In the genomic region with DNA sequence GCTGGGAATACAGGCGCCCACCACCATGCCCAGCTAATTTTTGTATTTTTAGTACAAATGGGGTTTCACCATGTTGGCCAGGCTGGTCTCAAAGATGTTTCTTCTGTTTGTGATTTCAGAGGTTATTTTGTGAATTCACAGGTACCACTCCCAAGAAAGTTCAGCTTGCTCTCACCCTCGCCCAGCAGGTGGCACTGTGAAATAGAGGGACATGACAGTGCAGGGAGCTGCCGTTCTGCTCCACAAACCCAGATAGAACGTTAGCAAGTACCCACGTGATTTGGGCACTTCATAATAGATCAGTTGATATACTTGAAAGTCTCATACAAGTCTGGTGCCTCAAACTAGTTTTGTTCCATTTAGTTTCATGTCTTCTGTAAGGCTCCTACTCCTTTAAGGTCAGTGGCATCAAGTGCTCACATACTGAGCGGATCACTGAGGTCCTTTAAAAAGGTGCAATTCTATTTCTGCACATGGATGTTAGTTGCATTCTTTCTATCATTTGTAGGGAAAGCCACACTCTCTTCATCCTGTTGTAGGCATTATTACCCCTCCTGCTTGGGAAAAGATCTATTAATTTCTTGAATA, we compare ENCODE assay signal across 8 cellular contexts. TPM values are rescaled to one million over a fixed set of nuclear protein-coding genes. Genes with fewer than 3 reads are reported as not detected.
A peak's percentile ranks its signal among the peaks of the same experiment; 100 is the strongest.
DNase-seq lines count a peak whose midpoint lies in the region; ATAC-seq and TF ChIP-seq lines count a peak whose summit lies in the region.

No MANE protein-coding gene starts in this region.

- no peaks in the 10 kb centered on the region for H3K36me3 Mint-ChIP-seq in GM23338 (ENCODE audit: low read depth)

- H3K4me3 ChIP-seq in DND-41 (ENCODE audit: low read depth in 1 of 2, low read length in 2 of 2): no peak overlapping the region
- H3K4me3 ChIP-seq in GM23338: no peak overlapping the region
- no peak overlapping the region for H3K4me3 ChIP-seq in MM.1S (ENCODE audit: low read length)
- H3K4me3 ChIP-seq in SJSA1: no peak overlapping the region
- H3K4me3 ChIP-seq in upper lobe of left lung: no peak overlapping the region

- peaks cover 25% of the 10 kb centered on the region for H3K4me1 ChIP-seq in DND-41 (ENCODE audit: insufficient read depth, low read length)
- H3K4me1 ChIP-seq in GM23338 (ENCODE audit: insufficient read depth): peaks cover 20% of the 10 kb centered on the region
- peaks cover 11% of the 10 kb centered on the region for H3K4me1 ChIP-seq in MM.1S (ENCODE audit: low read length)
- H3K4me1 ChIP-seq in SJSA1 (replicated peaks): peaks cover 78% of the 10 kb centered on the region
- peaks cover 11 to 28% (median 16%) of the 10 kb centered on the region in 4 donors for H3K4me1 ChIP-seq in upper lobe of left lung

- TF ChIP-seq POLR2A in upper lobe of left lung (IDR thresholded peaks at IDR 0.05): peak in 1 of 4 donors; percentile 27

- H3K79me2 ChIP-seq in DND-41 (ENCODE audit: insufficient read depth, low read length) (no peaks in the 10 kb centered on the region), GM23338 (replicated peaks; ENCODE audit: insufficient read depth) (no peaks in the 10 kb centered on the region), MM.1S (ENCODE audit: low read length) (no peaks in the 10 kb centered on the region)

- peak; percentile 84 for DNase-seq in DND-41
- peak; percentile 90 for DNase-seq in GM23338 (ENCODE audit: low spot score)
- DNase-seq in MM.1S: peak; percentile 76
- peak; percentile 70 to 75 for DNase-seq in SJSA1 (ENCODE audit: low read depth in 1 of 2, low spot score in 2 of 2)
- DNase-seq in activated gamma-delta T cell treated with anti-CD3 and anti-CD28 coated beads, Interleukin-2, amount 50 U/mL, for 16 hours (ENCODE audit: low read depth): peak; percentile 67
- DNase-seq in glomerular endothelial cell (ENCODE audit: extremely low read depth, low read depth, low spot score): peak; percentile 68
- DNase-seq in posterior cingulate gyrus: peak in 9 of 10 donors; percentile 41 to 95 (median 65)
- peak in 1 of 2 donors; percentile 86 for DNase-seq in upper lobe of left lung

- no peaks in the 10 kb centered on the region for H3K27me3 Mint-ChIP-seq in GM23338 (ENCODE audit: insufficient read depth, low read depth, poor library complexity)

- TF ChIP-seq CTCF in DND-41 (IDR thresholded peaks at IDR 0.05; ENCODE audit: borderline replicate concordance, extremely low read depth, low read length, poor library complexity, severe bottlenecking): peak; percentile 88
- TF ChIP-seq CTCF in GM23338 (conservative IDR thresholded peaks at IDR 0.05; ENCODE audit: low read depth in 2 of 2): peak; percentile 91 to 98
- TF ChIP-seq CTCF in MM.1S (IDR thresholded peaks at IDR 0.05; ENCODE audit: low read length): peak; percentile 78
- TF ChIP-seq CTCF in upper lobe of left lung (IDR thresholded peaks at IDR 0.05): peak; percentile 60 to 83 (median 74)

- no peak overlapping the region for H3K27ac ChIP-seq in DND-41 (ENCODE audit: low read length)
- no peak overlapping the region for H3K27ac ChIP-seq in GM23338 (ENCODE audit: low read depth)
- no peak overlapping the region for H3K27ac ChIP-seq in MM.1S (ENCODE audit: low read length)
- H3K27ac ChIP-seq in SJSA1: no peak overlapping the region
- H3K27ac ChIP-seq in upper lobe of left lung: peak overlapping the region in 1 of 4 donors; percentile 3

- H3K27me3 ChIP-seq in DND-41 (ENCODE audit: insufficient read depth, low read length, poor library complexity) (no peaks in the 10 kb centered on the region), GM23338 (ENCODE audit: insufficient read depth) (no peaks in the 10 kb centered on the region), MM.1S (replicated peaks; ENCODE audit: insufficient read depth, low read length) (no peaks in the 10 kb centered on the region), SJSA1 (replicated peaks) (no peaks in the 10 kb centered on the region), upper lobe of left lung (no peaks in the 10 kb centered on the region)

- intact Hi-C loops in posterior cingulate gyrus (cut with DNase I): loop anchor here (5.0 to 10.0 kb wide), 2 partner anchors 183 to 224 kb away; no protein-coding TSS in a partner anchor

- whole genome bisulfite sequencing in upper lobe of left lung, 2 donors: 18 to 25% methylated on average over 6 of the region's 6 CpGs

- TF ChIP-seq EP300 in upper lobe of left lung (IDR thresholded peaks at IDR 0.05): no peak

- H3K27ac Mint-ChIP-seq in GM23338: no peak overlapping the region

- no peaks in the 10 kb centered on the region for H3K36me3 ChIP-seq in DND-41 (ENCODE audit: insufficient read depth, low read length)
- no peaks in the 10 kb centered on the region for H3K36me3 ChIP-seq in GM23338 (ENCODE audit: insufficient read depth)
- H3K36me3 ChIP-seq in MM.1S (replicated peaks; ENCODE audit: insufficient read depth, low read length): no peaks in the 10 kb centered on the region
- no peaks in the 10 kb centered on the region for H3K36me3 ChIP-seq in SJSA1
- H3K36me3 ChIP-seq in upper lobe of left lung: no peaks in the 10 kb centered on the region

- peaks cover 25% of the 10 kb centered on the region for H3K4me1 Mint-ChIP-seq in GM23338

- H3K9me3 ChIP-seq in DND-41 (ENCODE audit: insufficient read depth, low read length, severe bottlenecking) (no peaks in the 10 kb centered on the region), MM.1S (replicated peaks; ENCODE audit: insufficient read depth, low read length) (no peaks in the 10 kb centered on the region), SJSA1 (replicated peaks) (no peaks in the 10 kb centered on the region), upper lobe of left lung (no peaks in the 10 kb centered on the region)

- no peak overlapping the region for H3K4me3 Mint-ChIP-seq in GM23338

- H3K9me3 Mint-ChIP-seq in GM23338: no peaks in the 10 kb centered on the region

- ATAC-seq in DND-41 (ENCODE audit: insufficient read depth, low read depth) (peak; percentile 86), GM23338 (peak; percentile 94), upper lobe of left lung (ENCODE audit: low FRiP score in 2 of 2) (peak; percentile 92 to 93)

- H3K9ac ChIP-seq in DND-41 (ENCODE audit: low read depth, low read length) (no peak overlapping the region), MM.1S (ENCODE audit: low read length) (no peak overlapping the region)

- H4K20me1 ChIP-seq in DND-41 (ENCODE audit: insufficient read depth, low read length) (no peaks in the 10 kb centered on the region), GM23338 (replicated peaks; ENCODE audit: insufficient read depth) (no peaks in the 10 kb centered on the region), MM.1S (ENCODE audit: insufficient read depth, low read length) (no peaks in the 10 kb centered on the region)

- H3K4me2 ChIP-seq in DND-41 (ENCODE audit: insufficient read depth, low read length) (peak overlapping the region; percentile 30; the same call in 1 of the 2 replicates), GM23338 (no peak overlapping the region), MM.1S (ENCODE audit: low read depth, low read length) (0 out of 2 replicates have a peak overlapping the region, but pooled peaks have one; percentile 10)

- no peaks in the 10 kb centered on the region; the same call in 1 of the 2 replicates for H3F3A ChIP-seq in GM23338 (replicated peaks; ENCODE audit: low read depth)
- no peaks in the 10 kb centered on the region for H3F3A ChIP-seq in MM.1S (ENCODE audit: insufficient read depth, low read length)

- H2AFZ ChIP-seq in DND-41 (ENCODE audit: low read depth, low read length): peak overlapping the region; percentile 2; the same call in 1 of the 2 replicates
- no peak overlapping the region for H2AFZ ChIP-seq in GM23338
- H2AFZ ChIP-seq in MM.1S (ENCODE audit: low read length): no peak overlapping the region

- H3K9me2 ChIP-seq in GM23338 (ENCODE audit: insufficient read depth): no peaks in the 10 kb centered on the region; the same call in 1 of the 2 replicates
- no peaks in the 10 kb centered on the region for H3K9me2 ChIP-seq in MM.1S (replicated peaks; ENCODE audit: insufficient read depth, low read length)

TF ChIP-seq in GM23338, 12 proteins besides CTCF, POLR2A, EP300 and RAD21 (continues in another document):
- TF ChIP-seq, protein P1, sequence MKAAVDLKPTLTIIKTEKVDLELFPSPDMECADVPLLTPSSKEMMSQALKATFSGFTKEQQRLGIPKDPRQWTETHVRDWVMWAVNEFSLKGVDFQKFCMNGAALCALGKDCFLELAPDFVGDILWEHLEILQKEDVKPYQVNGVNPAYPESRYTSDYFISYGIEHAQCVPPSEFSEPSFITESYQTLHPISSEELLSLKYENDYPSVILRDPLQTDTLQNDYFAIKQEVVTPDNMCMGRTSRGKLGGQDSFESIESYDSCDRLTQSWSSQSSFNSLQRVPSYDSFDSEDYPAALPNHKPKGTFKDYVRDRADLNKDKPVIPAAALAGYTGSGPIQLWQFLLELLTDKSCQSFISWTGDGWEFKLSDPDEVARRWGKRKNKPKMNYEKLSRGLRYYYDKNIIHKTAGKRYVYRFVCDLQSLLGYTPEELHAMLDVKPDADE (IDR thresholded peaks at IDR 0.05): no peak
- TF ChIP-seq STAT1 (IDR thresholded peaks at IDR 0.05; ENCODE audit: unreplicated experiment) (no peak), NANOG (IDR thresholded peaks at IDR 0.05; ENCODE audit: borderline replicate concordance) (no peak), JUNB (IDR thresholded peaks at IDR 0.05; ENCODE audit: unreplicated experiment) (no peak), ZNF331 (CRISPR knock-in tag; IDR thresholded peaks at IDR 0.05; ENCODE audit: low read depth) (no peak), CREB1 (CRISPR knock-in tag; IDR thresholded peaks at IDR 0.05; ENCODE audit: low read depth) (no peak), EZH2 (IDR thresholded peaks at IDR 0.05; ENCODE audit: low read depth, unreplicated experiment) (no peak), EZH2phosphoT487 (IDR thresholded peaks at IDR 0.05; ENCODE audit: unreplicated experiment) (no peak), POLR2AphosphoS5 (IDR thresholded peaks at IDR 0.05; ENCODE audit: low read depth) (no peak)

RNA-seq across cellular contexts. Expression of a gene that starts 45.4 kb away (rescaled TPM):
- not detected in 2 replicates for total RNA-seq in GM23338 (2014; rRNA removed; shearing (Covaris generic))
- 1.3 and 1.6 TPM in 2 replicates for polyA plus RNA-seq in GM23338 (2016; fragmentation: Nextera tagmentation; extraction: Ambion mirVana)
- total RNA-seq in SJSA1 (2014; rRNA removed; shearing (Covaris generic)): 17.4 and 27.0 TPM in 2 replicates
- total RNA-seq in glomerular endothelial cell: 54.9 and 70.8 TPM in 2 replicates
- total RNA-seq in upper lobe of left lung: 10 to 100 TPM; 19.4 to 38.2 (median 25.9) TPM

Comparison
In these comparisons a context has a peak if more than half of its experiments do, and no peak if none do; other contexts are left out.
1. RNA of a gene that starts 45.4 kb away (total RNA-seq): 54.9 to 70.8 TPM in glomerular endothelial cell, 19.4 to 38.2 TPM in upper lobe of left lung and 17.4 to 27.0 TPM in SJSA1; not detected in GM23338; every median in the first group is over 10 times any median in the second.
2. Peak in every context shown above with its lines, with median percentiles within 50 percentile points of each other: ATAC-seq and CTCF ChIP-seq.